In the genomic region with DNA sequence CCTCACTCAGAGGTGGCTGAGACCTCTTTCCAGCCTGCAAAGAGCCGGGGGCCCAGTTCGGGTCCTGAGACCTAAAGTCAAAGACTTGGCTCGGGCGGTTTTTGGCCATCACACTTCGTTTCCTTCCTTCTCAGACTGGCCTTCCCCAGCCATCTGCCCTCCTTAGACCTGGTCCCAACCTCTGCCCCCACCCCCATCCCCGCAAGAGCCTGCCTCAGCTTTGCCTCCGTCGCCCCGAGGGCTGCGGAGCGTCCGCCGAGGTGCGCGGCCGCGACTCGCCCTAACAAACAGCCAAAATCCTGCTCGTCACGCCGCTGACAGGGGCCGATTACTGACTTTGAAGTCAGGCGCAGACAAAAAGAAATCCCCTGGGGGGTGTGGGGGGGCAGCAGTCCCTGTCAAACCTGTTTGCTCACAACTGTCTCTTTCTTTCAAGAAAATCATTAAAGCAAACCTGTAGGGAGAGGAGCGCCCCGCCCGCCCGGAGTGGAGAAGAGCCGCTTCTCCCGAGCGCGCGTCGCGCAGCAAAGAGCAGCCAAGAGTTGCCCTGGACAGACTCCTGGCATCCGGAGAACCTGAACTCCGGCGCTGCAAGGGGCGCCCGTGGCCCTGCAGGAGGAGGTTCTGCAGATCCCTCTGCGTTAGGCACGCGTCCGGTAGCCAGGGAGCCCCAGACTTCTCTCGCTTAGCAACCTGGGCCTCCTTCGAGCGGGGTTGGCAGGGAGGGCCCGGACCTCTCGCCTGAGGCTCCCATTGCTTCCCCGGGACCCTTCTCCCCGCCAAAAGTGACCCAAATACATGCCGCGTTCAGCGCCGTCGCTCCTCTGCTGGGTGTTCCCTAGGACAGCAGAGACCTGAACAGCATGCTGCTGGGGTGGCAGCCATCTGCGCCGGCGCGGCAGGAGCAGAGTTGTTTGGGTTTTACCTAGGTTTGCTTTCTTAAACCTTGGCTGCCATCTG, we compare ENCODE assay signal across 1 cellular context.
TF ChIP-seq lines count a peak whose summit lies in the region.

No MANE protein-coding gene starts in this region.

TF ChIP-seq in H1, 55 proteins besides CTCF, POLR2A, EP300 and RAD21:
- no peak for TF ChIP-seq KDM5A (IDR thresholded peaks at IDR 0.05; ENCODE audit: low read length)
- TF ChIP-seq, protein P1, sequence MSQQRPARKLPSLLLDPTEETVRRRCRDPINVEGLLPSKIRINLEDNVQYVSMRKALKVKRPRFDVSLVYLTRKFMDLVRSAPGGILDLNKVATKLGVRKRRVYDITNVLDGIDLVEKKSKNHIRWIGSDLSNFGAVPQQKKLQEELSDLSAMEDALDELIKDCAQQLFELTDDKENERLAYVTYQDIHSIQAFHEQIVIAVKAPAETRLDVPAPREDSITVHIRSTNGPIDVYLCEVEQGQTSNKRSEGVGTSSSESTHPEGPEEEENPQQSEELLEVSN (IDR thresholded peaks at IDR 0.05): peak; percentile 76
- TF ChIP-seq SP4 (IDR thresholded peaks at IDR 0.05; ENCODE audit: low read length): no peak
- peak; percentile 23 for TF ChIP-seq ASH2L (IDR thresholded peaks at IDR 0.05; ENCODE audit: low read length)
- no peak for TF ChIP-seq BRCA1 (IDR thresholded peaks at IDR 0.05; ENCODE audit: low read depth, low read length)
- no peak for TF ChIP-seq CBX5 (IDR thresholded peaks at IDR 0.05; ENCODE audit: low read depth, low read length)
- TF ChIP-seq CTBP2 (IDR thresholded peaks at IDR 0.05; ENCODE audit: borderline replicate concordance, insufficient read depth, insufficient read length, low read length): no peak
- TF ChIP-seq EGR1 (IDR thresholded peaks at IDR 0.05; ENCODE audit: borderline replicate concordance, low read depth, low read length): 0 out of 2 replicates have a peak, but pooled peaks have one; percentile 30
- no peak for TF ChIP-seq ZNF274 (IDR thresholded peaks at IDR 0.05; ENCODE audit: borderline replicate concordance, extremely low read depth, low read length)
- TF ChIP-seq RNF2 (IDR thresholded peaks at IDR 0.05; ENCODE audit: borderline replicate concordance, low read depth, low read length, missing control alignments, poor library complexity, severe bottlenecking): peak; percentile 9
- peak; percentile 37 for TF ChIP-seq KDM4A (IDR thresholded peaks at IDR 0.05; ENCODE audit: low read depth, low read length, severe bottlenecking)
- 0 out of 4 replicates have a peak, but pooled peaks of 1 of the 2 experiments have one; percentile 44 for TF ChIP-seq SIN3A (conservative IDR thresholded peaks at IDR 0.05 in 1 of 2, IDR thresholded peaks at IDR 0.05 in 1 of 2; ENCODE audit: low read depth in 1 of 2, low read length in 2 of 2)
- TF ChIP-seq RFX5 (IDR thresholded peaks at IDR 0.05; ENCODE audit: borderline replicate concordance, low read depth, low read length): no peak
- TF ChIP-seq, protein P2, sequence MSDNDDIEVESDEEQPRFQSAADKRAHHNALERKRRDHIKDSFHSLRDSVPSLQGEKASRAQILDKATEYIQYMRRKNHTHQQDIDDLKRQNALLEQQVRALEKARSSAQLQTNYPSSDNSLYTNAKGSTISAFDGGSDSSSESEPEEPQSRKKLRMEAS (IDR thresholded peaks at IDR 0.05): peak; percentile 28; the same call in 1 of the 2 replicates
- TF ChIP-seq CBX8 (IDR thresholded peaks at IDR 0.05; ENCODE audit: borderline replicate concordance, low read depth, low read length): no peak
- peak; percentile 84 for TF ChIP-seq EZH2 (IDR thresholded peaks at IDR 0.05; ENCODE audit: low read depth, low read length, severe bottlenecking)
- TF ChIP-seq HDAC2 (IDR thresholded peaks at IDR 0.05; ENCODE audit: borderline replicate concordance in 1 of 2, low read depth in 2 of 2, low read length in 2 of 2): peak in 1 of 2 experiments; percentile 45; a peak in 1 of 4 replicates
- TF ChIP-seq SUZ12 (IDR thresholded peaks at IDR 0.05; ENCODE audit: low read length): peak; percentile 75
- TF ChIP-seq CHD2 (IDR thresholded peaks at IDR 0.05; ENCODE audit: low read length): no peak
- no peak for TF ChIP-seq SAP30 (IDR thresholded peaks at IDR 0.05; ENCODE audit: insufficient read depth, insufficient replicate concordance, low read length)
- no peak for TF ChIP-seq SP2 (IDR thresholded peaks at IDR 0.05; ENCODE audit: low read length)
- 0 out of 2 replicates have a peak, but pooled peaks have one; percentile 19 for TF ChIP-seq SP1 (IDR thresholded peaks at IDR 0.05; ENCODE audit: low read depth, low read length)
